ENCODE assay signal across 9 cellular contexts in genomic region chr17:8941520-8941919, GRCh38. TPM values are rescaled to one million over a fixed set of nuclear protein-coding genes. Genes with fewer than 3 reads are reported as not detected.
A peak's percentile ranks its signal among the peaks of the same experiment; 100 is the strongest.
DNase-seq lines count a peak whose midpoint lies in the region; ATAC-seq and TF ChIP-seq lines count a peak whose summit lies in the region.
"Had no signal": no experiment of that assay in that cellular context is flagged by ENCODE, and none has a peak within 500 bp of the region (broad histone marks: within the 10 kb centered on the region; RNA-seq: fewer than 3 reads in every experiment).

No MANE protein-coding gene starts in this region.

- in situ Hi-C loops in IMR-90 (cut with MboI; ENCODE audit: low sequenced_read_pairs), result no loop called here

- peaks cover 20% of the 10 kb centered on the region for H3K9me3 ChIP-seq in IMR-90 (ENCODE audit: control insufficient read depth, insufficient read depth, low read length)

- no peak overlapping the region for H2AK9ac ChIP-seq in IMR-90 (replicated peaks; ENCODE audit: low read depth, low read length, poor library complexity)

- no peak overlapping the region for H3K18ac ChIP-seq in IMR-90 (ENCODE audit: low read depth, low read length)

- H2BK15ac ChIP-seq in IMR-90 (ENCODE audit: low read depth, low read length), result no peak overlapping the region

- H3K4me1 ChIP-seq in IMR-90 (ENCODE audit: control insufficient read depth, insufficient read depth, low read length), result no peaks in the 10 kb centered on the region

- TF ChIP-seq RAD21 in IMR-90 (IDR thresholded peaks at IDR 0.05; ENCODE audit: low read length), result no peak

- no peak overlapping the region for H2BK5ac ChIP-seq in IMR-90 (ENCODE audit: low read depth, low read length, poor library complexity, severe bottlenecking)

- no peak overlapping the region for H3K4me3 ChIP-seq in IMR-90 (ENCODE audit: insufficient read depth, low read depth, low read length)

- no peak for TF ChIP-seq POLR2A in IMR-90 (IDR thresholded peaks at IDR 0.05; ENCODE audit: low read depth, low read length)

- no peak overlapping the region for H4K91ac ChIP-seq in IMR-90 (ENCODE audit: insufficient read depth, low read depth, low read length)

- no peaks in the 10 kb centered on the region for H3K79me1 ChIP-seq in IMR-90 (ENCODE audit: low read depth in 1 of 2, low read length in 2 of 2)

- no peaks in the 10 kb centered on the region for H3K9me1 ChIP-seq in IMR-90 (ENCODE audit: insufficient read depth, low read length)

- no peak overlapping the region for H3K9ac ChIP-seq in IMR-90 (ENCODE audit: low read depth, low read length)

- no peak overlapping the region for H3K23ac ChIP-seq in IMR-90 (ENCODE audit: low read depth, low read length)

- H3K14ac ChIP-seq in IMR-90 (replicated peaks; ENCODE audit: low read depth, low read length), result no peak overlapping the region

- no peak overlapping the region for H2BK20ac ChIP-seq in IMR-90 (ENCODE audit: low read depth, low read length)

- H3K4ac ChIP-seq in IMR-90 (ENCODE audit: low read depth, low read length), result no peak overlapping the region

- no peaks in the 10 kb centered on the region for H3K36me3 ChIP-seq in IMR-90 (ENCODE audit: control insufficient read depth, insufficient read depth, low read length)

- H4K5ac ChIP-seq in IMR-90 (ENCODE audit: low read depth, low read length), result no peak overlapping the region

- ATAC-seq in GM18867 (IDR thresholded peaks at IDR 0.05; ENCODE audit: unreplicated experiment) (peak; percentile 47), IMR-90 (ENCODE audit: low read depth) (no peak), HG03565 (IDR thresholded peaks at IDR 0.05; ENCODE audit: unreplicated experiment) (no peak)

- peak overlapping the region; percentile 43 for H2AFZ ChIP-seq in IMR-90 (replicated peaks; ENCODE audit: low read length, poor library complexity)

- H3K4me2 ChIP-seq in IMR-90 (ENCODE audit: low read depth, low read length), result no peak overlapping the region

- dilution Hi-C loops in IMR-90 (cut with HindIII; ENCODE audit: low sequenced_read_pairs, unreplicated experiment), result no loop called here

- no peak overlapping the region for H2AK5ac ChIP-seq in IMR-90 (ENCODE audit: low read depth, low read length)

- no peaks in the 10 kb centered on the region for H4K20me1 ChIP-seq in IMR-90 (ENCODE audit: insufficient read depth, low read length)

- no peak overlapping the region for H3K56ac ChIP-seq in IMR-90 (ENCODE audit: extremely low read depth, insufficient read depth, low read length)

- H4K8ac ChIP-seq in IMR-90 (ENCODE audit: low read depth in 2 of 2, low read length in 2 of 2), result no peak overlapping the region

- no peak for TF ChIP-seq CTCF in IMR-90 (conservative IDR thresholded peaks at IDR 0.05; ENCODE audit: low read depth, low read length)

- POLR2A ChIA-PET in IMR-90 (lab: Charles Lee; ENCODE audit: unreplicated experiment), result no interaction called here

- H3K27ac ChIP-seq in IMR-90 (ENCODE audit: insufficient read depth, low read length), result no peak overlapping the region

- WGBS in IMR-90 (ENCODE audit: extremely low coverage in 2 of 2, insufficient read length in 1 of 2), 2 experiments, result no CpG with 5 or more reads among the region's 14 CpGs

- CTCF ChIA-PET in IMR-90 (lab: Yijun Ruan, JAX), result no interaction called here

- BruUV-seq in IMR-90 (replicated peaks; lab: Mats Ljungman, UMichigan), result no TSS peak

- H2BK120ac ChIP-seq in IMR-90 (ENCODE audit: low read depth, low read length), result no peak overlapping the region

- DNase-seq in IMR-90 (no peak), Kasumi-1 (lab: John Stamatoyannopoulos, UW) (no peak), hypothalamus (lab: John Stamatoyannopoulos, UW) (no peak), nucleus accumbens (lab: John Stamatoyannopoulos, UW) (no peak)
- DNase-seq in activated T-helper 9 cell treated with anti-CD3 and anti-CD28 coated beads, Interleukin-2, amount 50 U/mL, for 16 hours (ENCODE audit: low read depth), result peak; percentile 54
- DNase-seq in stimulated activated CD4-positive, alpha-beta T cell treated with anti-CD3 and anti-CD28 coated beads, Interleukin-15, amount 100 ng/mL, for 24 hours, result peak; percentile 76
- DNase-seq: NCI-H2171 had no signal

- intact Hi-C loops in IMR-90 (cut with micrococcal nuclease), result no loop called here

- H3K27me3 ChIP-seq in IMR-90 (ENCODE audit: control insufficient read depth, insufficient read depth, low read length), result no peaks in the 10 kb centered on the region

TF ChIP-seq in IMR-90, 13 proteins besides CTCF, POLR2A, EP300 and RAD21:
- TF ChIP-seq ELK1 (IDR thresholded peaks at IDR 0.05; ENCODE audit: borderline replicate concordance, low read depth, low read length) (no peak), BHLHE40 (IDR thresholded peaks at IDR 0.05; ENCODE audit: low read depth, low read length) (no peak), MAZ (IDR thresholded peaks at IDR 0.05; ENCODE audit: borderline replicate concordance, low read depth, low read length) (no peak), CHD1 (IDR thresholded peaks at IDR 0.05; ENCODE audit: low read depth, low read length) (no peak), RCOR1 (IDR thresholded peaks at IDR 0.05; ENCODE audit: insufficient replicate concordance, low read length) (no peak), NFE2L2 (IDR thresholded peaks at IDR 0.05; ENCODE audit: low read depth, low read length) (no peak), USF2 (IDR thresholded peaks at IDR 0.05; ENCODE audit: low read depth, low read length) (no peak), SMC3 (IDR thresholded peaks at IDR 0.05; ENCODE audit: low read depth, low read length) (no peak), FOS (IDR thresholded peaks at IDR 0.05; ENCODE audit: low read depth, low read length) (no peak), MAFK (IDR thresholded peaks at IDR 0.05; ENCODE audit: low read depth, low read length) (no peak), CEBPB (IDR thresholded peaks at IDR 0.05; ENCODE audit: low read depth, low read length) (no peak), MXI1 (IDR thresholded peaks at IDR 0.05; ENCODE audit: borderline replicate concordance, low read depth, low read length) (no peak), RFX5 (IDR thresholded peaks at IDR 0.05; ENCODE audit: low read depth, low read length) (no peak)

RNA-seq across cellular contexts. Expression of gene PIK3R5, which starts 24.0 kb away (rescaled TPM):
- total RNA-seq in IMR-90 (2012; rRNA removed), result not detected in 2 replicates
- not detected in 2 replicates for polyA plus RNA-seq in IMR-90 (2012; rRNA removed)
- not detected in 2 replicates for polyA plus RNA-seq in IMR-90 (2012; cell fraction: cytosol; rRNA removed)
- polyA plus RNA-seq in IMR-90 (2012; cell fraction: nucleus; rRNA removed; ENCODE audit: low replicate concordance), result not detected in 2 replicates

Comparison
In these comparisons a context has a peak if more than half of its experiments do, and no peak if none do; other contexts are left out.
1. DNase-seq: peak in activated T-helper 9 cell treated with anti-CD3 and anti-CD28 coated beads, Interleukin-2, amount 50 U/mL, for 16 hours (single experiment) and stimulated activated CD4-positive, alpha-beta T cell treated with anti-CD3 and anti-CD28 coated beads, Interleukin-15, amount 100 ng/mL, for 24 hours (single experiment); none in IMR-90 (single experiment), Kasumi-1 (0 of 2), hypothalamus (0 of 51) and nucleus accumbens (0 of 56).